In genomic region chr7:55515569-55516279, GRCh38 we compare ENCODE assay signal across 8 cellular contexts.
DNase-seq lines count a peak whose midpoint lies in the region; ATAC-seq lines count a peak whose summit lies in the region.

No MANE protein-coding gene starts in this region.

- peaks cover 39% of the 10 kb centered on the region for H3K36me3 Mint-ChIP-seq in activated naive CD8-positive, alpha-beta T cell treated with anti-CD3 and anti-CD28 coated beads, Interleukin-2, amount 50 U/mL, for 24 hours (ENCODE audit: low read depth)

- no peaks in the 10 kb centered on the region for H3K9me3 Mint-ChIP-seq in activated naive CD8-positive, alpha-beta T cell treated with anti-CD3 and anti-CD28 coated beads, Interleukin-2, amount 50 U/mL, for 24 hours

- H3K4me3 Mint-ChIP-seq in activated naive CD8-positive, alpha-beta T cell treated with anti-CD3 and anti-CD28 coated beads, Interleukin-2, amount 50 U/mL, for 24 hours: no peak overlapping the region

- no peaks in the 10 kb centered on the region for H3K27me3 Mint-ChIP-seq in activated naive CD8-positive, alpha-beta T cell treated with anti-CD3 and anti-CD28 coated beads, Interleukin-2, amount 50 U/mL, for 24 hours

- peak; percentile 43 for ATAC-seq in HG03025 (IDR thresholded peaks at IDR 0.05; ENCODE audit: low FRiP score, unreplicated experiment)
- ATAC-seq in activated naive CD8-positive, alpha-beta T cell treated with anti-CD3 and anti-CD28 coated beads, Interleukin-2, amount 50 U/mL, for 24 hours: no peak

- H3K27ac Mint-ChIP-seq in activated naive CD8-positive, alpha-beta T cell treated with anti-CD3 and anti-CD28 coated beads, Interleukin-2, amount 50 U/mL, for 24 hours: peak overlapping the region; percentile 67

- DNase-seq in stimulated activated CD4-positive, alpha-beta T cell treated with anti-CD3 and anti-CD28 coated beads, Interleukin-1b, Interleukin-23, amount 100 ng/mL, for 48 hours: peak; percentile 33
- DNase-seq in stimulated activated CD4-positive, alpha-beta T cell treated with anti-CD3 and anti-CD28 coated beads, Interleukin-2, amount 100 ng/mL, for 24 hours: no peak
- no peak for DNase-seq in activated naive CD8-positive, alpha-beta T cell treated with anti-CD3 and anti-CD28 coated beads, Interleukin-2, amount 50 U/mL, for 24 hours
- DNase-seq in NCI-H2107 treated with DMSO at 0.1 percent for 48 hours (lab: John Stamatoyannopoulos, UW; ENCODE audit: unreplicated experiment) (no peak), SKM-1 (lab: John Stamatoyannopoulos, UW; ENCODE audit: unreplicated experiment) (no peak), GM03348 (ENCODE audit: low spot score) (no peak)
- DNase-seq in stimulated activated naive CD4-positive, alpha-beta T cell (lab: John Stamatoyannopoulos, UW): no peak

- H3K4me1 Mint-ChIP-seq in activated naive CD8-positive, alpha-beta T cell treated with anti-CD3 and anti-CD28 coated beads, Interleukin-2, amount 50 U/mL, for 24 hours: peaks cover 38% of the 10 kb centered on the region
